23 cellular contexts compared by ENCODE assay signal in genomic region chr15:70374096-70374495, GRCh38.
DNase-seq lines count a peak whose midpoint lies in the region; ATAC-seq, FAIRE-seq and TF ChIP-seq lines count a peak whose summit lies in the region.
"Had no signal": no experiment of that assay in that cellular context is flagged by ENCODE, and none has a peak within 500 bp of the region (broad histone marks: within the 10 kb centered on the region; RNA-seq: fewer than 3 reads in every experiment).

No MANE protein-coding gene starts in this region.

- H3K27me3 Mint-ChIP-seq in activated CD8-positive, alpha-beta memory T cell treated with anti-CD3 and anti-CD28 coated beads, Interleukin-2, amount 10 ng/mL, durations not matched to agents 7 days and 5 days: peaks cover 63% of the 10 kb centered on the region
- no peaks in the 10 kb centered on the region for H3K27me3 Mint-ChIP-seq in Caco-2 (ENCODE audit: insufficient read depth, unreplicated experiment)

- TF ChIP-seq CTCF in A549 (IDR thresholded peaks at IDR 0.05) (no peak), RWPE1 (conservative IDR thresholded peaks at IDR 0.05; ENCODE audit: low read depth) (no peak), Caco-2 (IDR thresholded peaks at IDR 0.05; ENCODE audit: insufficient read depth in 1 of 2, low read depth in 1 of 2, low read length in 1 of 2, severe bottlenecking in 1 of 2, unreplicated experiment in 1 of 2) (no peak), GM10248 (IDR thresholded peaks at IDR 0.05; ENCODE audit: control extremely low read depth, extremely low read depth, low read depth, missing control alignments) (no peak)

- H3K4me3 ChIP-seq in A549 (no peak overlapping the region), Caco-2 (ENCODE audit: low read depth, low read length) (no peak overlapping the region)
- H3K4me3 ChIP-seq: GM12878 had no signal

- no peak overlapping the region for H3K4me3 Mint-ChIP-seq in activated CD8-positive, alpha-beta memory T cell treated with anti-CD3 and anti-CD28 coated beads, Interleukin-2, amount 10 ng/mL, durations not matched to agents 7 days and 5 days
- no peak overlapping the region for H3K4me3 Mint-ChIP-seq in Caco-2 (ENCODE audit: unreplicated experiment)
- H3K4me3 Mint-ChIP-seq: CD14-positive monocyte had no signal

- no peaks in the 10 kb centered on the region for H3K36me3 ChIP-seq in Caco-2 (ENCODE audit: control insufficient read depth, insufficient read depth, low read length)

- POLR2A ChIA-PET in A549 (lab: Yijun Ruan, JAX): no interaction called here
- POLR2A ChIA-PET in RWPE1 (lab: Yijun Ruan, JAX; ENCODE audit: low non-redundant PET): no interaction called here
- POLR2A ChIA-PET in Caco-2 (lab: Charles Lee): no interaction called here
- POLR2A ChIA-PET in GM10248 (lab: Yijun Ruan, JAX): no interaction called here

- 0 out of 3 replicates have a peak, but pooled peaks cover 4% of the 10 kb centered on the region for H3K9me3 ChIP-seq in A549
- no peaks in the 10 kb centered on the region for H3K9me3 ChIP-seq in Caco-2
- H3K9me3 ChIP-seq: SK-N-SH had no signal

- intact Hi-C loops in Caco-2 (cut with micrococcal nuclease; ENCODE audit: unreplicated experiment): no loop called here

- peak; percentile 30 for DNase-seq in activated CD8-positive, alpha-beta memory T cell treated with anti-CD3 and anti-CD28 coated beads for 24 hours
- DNase-seq in activated CD8-positive, alpha-beta memory T cell treated with anti-CD3 and anti-CD28 coated beads, Interleukin-2, amount 10 ng/mL, durations not matched to agents 7 days and 5 days: no peak
- DNase-seq in A549 (ENCODE audit: low read depth in 1 of 2, low spot score in 1 of 2) (no peak), RWPE1 (ENCODE audit: low spot score) (no peak), left lobe of liver (ENCODE audit: low spot score) (peak; percentile 38), Caco-2 (no peak), GM10248 (ENCODE audit: extremely low spot score) (no peak)
- DNase-seq: DMS79 treated with DMSO at 0.1 percent for 48 hours, GOT3, IMR-90, MV-4-11, NCI-H1105 treated with DMSO at 0.1 percent for 48 hours, NCI-H1694, NCI-H2081, NCI-H446, NCI-H526, SIG-M5, SK-N-SH had no signal

- TF ChIP-seq EP300 in A549 (IDR thresholded peaks at IDR 0.05): no peak

- H3K9me3 Mint-ChIP-seq in activated CD8-positive, alpha-beta memory T cell treated with anti-CD3 and anti-CD28 coated beads, Interleukin-2, amount 10 ng/mL, durations not matched to agents 7 days and 5 days (ENCODE audit: low read depth): no peaks in the 10 kb centered on the region
- H3K9me3 Mint-ChIP-seq in Caco-2 (ENCODE audit: unreplicated experiment): no peaks in the 10 kb centered on the region

- no peaks in the 10 kb centered on the region for H3K27me3 ChIP-seq in Caco-2 (replicated peaks; ENCODE audit: control insufficient read depth, insufficient read depth, low read length)

- no peak overlapping the region for H3K27ac Mint-ChIP-seq in activated CD8-positive, alpha-beta memory T cell treated with anti-CD3 and anti-CD28 coated beads, Interleukin-2, amount 10 ng/mL, durations not matched to agents 7 days and 5 days
- H3K27ac Mint-ChIP-seq in Caco-2 (ENCODE audit: unreplicated experiment): no peak overlapping the region
- H3K27ac Mint-ChIP-seq: CD14-positive monocyte had no signal

- no peak for TF ChIP-seq RAD21 in A549 (conservative IDR thresholded peaks at IDR 0.05 in 1 of 2, IDR thresholded peaks at IDR 0.05 in 1 of 2)

- no peaks in the 10 kb centered on the region for H3K36me3 Mint-ChIP-seq in activated CD8-positive, alpha-beta memory T cell treated with anti-CD3 and anti-CD28 coated beads, Interleukin-2, amount 10 ng/mL, durations not matched to agents 7 days and 5 days
- no peaks in the 10 kb centered on the region for H3K36me3 Mint-ChIP-seq in Caco-2 (ENCODE audit: insufficient read depth, unreplicated experiment)
- H3K36me3 Mint-ChIP-seq: CD14-positive monocyte had no signal

- no peak overlapping the region for H3K4me2 ChIP-seq in A549
- H3K4me2 ChIP-seq: KMS-11 had no signal

- BruUV-seq in Caco-2 (replicated peaks; lab: Mats Ljungman, UMichigan): no TSS peak

- H3K4me1 Mint-ChIP-seq in activated CD8-positive, alpha-beta memory T cell treated with anti-CD3 and anti-CD28 coated beads, Interleukin-2, amount 10 ng/mL, durations not matched to agents 7 days and 5 days: no peaks in the 10 kb centered on the region
- peaks cover 1% of the 10 kb centered on the region for H3K4me1 Mint-ChIP-seq in Caco-2 (ENCODE audit: low read depth, unreplicated experiment)

- CTCF ChIA-PET in activated CD8-positive, alpha-beta memory T cell treated with anti-CD3 and anti-CD28 coated beads, Interleukin-2, amount 10 ng/mL, durations not matched to agents 7 days and 5 days (lab: Charles Lee): no interaction called here
- CTCF ChIA-PET in A549 (lab: Yijun Ruan, JAX): interaction anchor here (0.5 to 2.1 kb wide), 4 partner anchors 10 to 817 kb away, joined by 3 to 7 read pairs (median 5); no protein-coding TSS in a partner anchor
- CTCF ChIA-PET in RWPE1 (lab: Yijun Ruan, JAX): no interaction called here
- CTCF ChIA-PET in Caco-2 (lab: Charles Lee): no interaction called here
- CTCF ChIA-PET in GM10248 (lab: Yijun Ruan, JAX): interaction anchor here (1.5 kb wide), 1 partner anchor 9 kb away, joined by 4 read pairs; no protein-coding TSS in a partner anchor

- no peak for TF ChIP-seq POLR2A in A549 (IDR thresholded peaks at IDR 0.05; ENCODE audit: low read length)

- ATAC-seq in activated CD8-positive, alpha-beta memory T cell treated with anti-CD3 and anti-CD28 coated beads, Interleukin-2, amount 10 ng/mL, durations not matched to agents 7 days and 5 days: no peak
- ATAC-seq in A549 (no peak), left lobe of liver (no peak), GM19324 (IDR thresholded peaks at IDR 0.05; ENCODE audit: low FRiP score, unreplicated experiment) (no peak)
- ATAC-seq: GM12878 had no signal

- H3K4me1 ChIP-seq in A549 (peaks cover 37% of the 10 kb centered on the region), Caco-2 (no peaks in the 10 kb centered on the region)

- WGBS in A549 (ENCODE audit: missing lambda C conversion rate): 82% methylated on average over 2 of the region's 2 CpGs

- FAIRE-seq in A549 (lab: Jason Lieb, UNC): no peak
- FAIRE-seq: GM12878, HTR-8/SVneo had no signal

- H3K27ac ChIP-seq in A549: peak overlapping the region; percentile 76 to 85; a peak in 5 of 6 replicates
- peak overlapping the region; percentile 84 for H3K27ac ChIP-seq in RWPE1
- H3K27ac ChIP-seq: KMS-11 had no signal

TF ChIP-seq in A549, 52 proteins besides CTCF, POLR2A, EP300 and RAD21:
- TF ChIP-seq FOSL2 (IDR thresholded peaks at IDR 0.05) (no peak), FOSL2 (CRISPR knock-in tag; IDR thresholded peaks at IDR 0.05) (no peak)

Comparison
In these comparisons a context has a peak if more than half of its experiments do, and no peak if none do; other contexts are left out.
1. DNase-seq: peak in activated CD8-positive, alpha-beta memory T cell treated with anti-CD3 and anti-CD28 coated beads for 24 hours (single experiment) and left lobe of liver (single experiment); none in activated CD8-positive, alpha-beta memory T cell treated with anti-CD3 and anti-CD28 coated beads, Interleukin-2, amount 10 ng/mL, durations not matched to agents 7 days and 5 days (single experiment), A549 (0 of 2), RWPE1 (single experiment), Caco-2 (0 of 2) and GM10248 (single experiment).
2. CTCF ChIA-PET loops: an anchor here in A549 (0.5 to 2.1 kb wide) and GM10248 (1.5 kb wide); none called in activated CD8-positive, alpha-beta memory T cell treated with anti-CD3 and anti-CD28 coated beads, Interleukin-2, amount 10 ng/mL, durations not matched to agents 7 days and 5 days, RWPE1 and Caco-2.